ENCODE assay signal across 8 cellular contexts in genomic region chr2:42132966-42133641, GRCh38. TPM values are rescaled to one million over a fixed set of nuclear protein-coding genes. Genes with fewer than 3 reads are reported as not detected.
DNase-seq lines count a peak whose midpoint lies in the region; ATAC-seq and TF ChIP-seq lines count a peak whose summit lies in the region.

No MANE protein-coding gene starts in this region.

- peaks cover 90% of the 10 kb centered on the region for H3K4me1 Mint-ChIP-seq in activated T-helper 1 cell treated with anti-CD3 and anti-CD28 coated beads, Interleukin-12 subunit alpha, Interleukin-12 subunit beta, Interleukin-2, Interleukin-4 antibody, amounts not matched to agents 30 ng/mL and 10 ng/mL and 1 ng/mL, durations not matched to agents 14 hours and 24 hours and 36 hours (ENCODE audit: low read depth)
- peaks cover 33% of the 10 kb centered on the region for H3K4me1 Mint-ChIP-seq in neural crest cell
- H3K4me1 Mint-ChIP-seq in stimulated activated naive CD8-positive, alpha-beta T cell treated with anti-CD3 and anti-CD28 coated beads, Interleukin-15, Interleukin-2, amounts not matched to agents 100 ng/mL and 50 ng/mL, for 24 hours (ENCODE audit: low read depth): peaks cover 90% of the 10 kb centered on the region

- no peaks in the 10 kb centered on the region for H4K20me1 ChIP-seq in fibroblast of lung (ENCODE audit: control insufficient read depth, extremely low read depth, insufficient read depth, low read length)

- H3K9ac ChIP-seq in fibroblast of lung (ENCODE audit: insufficient read depth, low read length): peak overlapping the region; percentile 52

- peaks cover 0 to 49% (median 31%) of the 10 kb centered on the region in 4 donors for H3K4me1 ChIP-seq in Peyer's patch
- peaks cover 35% of the 10 kb centered on the region for H3K4me1 ChIP-seq in fibroblast of lung (ENCODE audit: control insufficient read depth, extremely low read depth, insufficient read depth, low read length)

- no peaks in the 10 kb centered on the region for H3K9me3 ChIP-seq in Peyer's patch
- H3K9me3 ChIP-seq in fibroblast of lung (ENCODE audit: control insufficient read depth, insufficient read depth, low read depth, low read length): no peaks in the 10 kb centered on the region

- peak overlapping the region; percentile 67 for H2AFZ ChIP-seq in fibroblast of lung (ENCODE audit: low read length)

- TF ChIP-seq POLR2A in Peyer's patch (IDR thresholded peaks at IDR 0.05): peak; percentile 34 to 57

- no peaks in the 10 kb centered on the region for H3K27me3 Mint-ChIP-seq in activated T-helper 1 cell treated with anti-CD3 and anti-CD28 coated beads, Interleukin-12 subunit alpha, Interleukin-12 subunit beta, Interleukin-2, Interleukin-4 antibody, amounts not matched to agents 30 ng/mL and 10 ng/mL and 1 ng/mL, durations not matched to agents 14 hours and 24 hours and 36 hours (ENCODE audit: insufficient read depth)
- peaks cover 6% of the 10 kb centered on the region for H3K27me3 Mint-ChIP-seq in neural crest cell (ENCODE audit: low read depth)
- no peaks in the 10 kb centered on the region for H3K27me3 Mint-ChIP-seq in stimulated activated naive CD8-positive, alpha-beta T cell treated with anti-CD3 and anti-CD28 coated beads, Interleukin-15, Interleukin-2, amounts not matched to agents 100 ng/mL and 50 ng/mL, for 24 hours

- H3K36me3 Mint-ChIP-seq in activated T-helper 1 cell treated with anti-CD3 and anti-CD28 coated beads, Interleukin-12 subunit alpha, Interleukin-12 subunit beta, Interleukin-2, Interleukin-4 antibody, amounts not matched to agents 30 ng/mL and 10 ng/mL and 1 ng/mL, durations not matched to agents 14 hours and 24 hours and 36 hours (ENCODE audit: low read depth): no peaks in the 10 kb centered on the region
- H3K36me3 Mint-ChIP-seq in neural crest cell (ENCODE audit: low read depth): no peaks in the 10 kb centered on the region
- H3K36me3 Mint-ChIP-seq in stimulated activated naive CD8-positive, alpha-beta T cell treated with anti-CD3 and anti-CD28 coated beads, Interleukin-15, Interleukin-2, amounts not matched to agents 100 ng/mL and 50 ng/mL, for 24 hours (ENCODE audit: low read depth): no peaks in the 10 kb centered on the region

- H3K4me2 ChIP-seq in fibroblast of lung (ENCODE audit: extremely low read depth, insufficient read depth, low read length): peak overlapping the region; percentile 76

- DNase-seq in Caki2 (ENCODE audit: low read depth) (peak; percentile 98), HT1080 (ENCODE audit: low read depth) (peak; percentile 97), Peyer's patch (peak; percentile 83 to 97 (median 93)), fibroblast of lung (ENCODE audit: low read depth in 2 of 2) (peak; percentile 96 to 99), neural crest cell (ENCODE audit: low read depth, low spot score) (peak; percentile 12)
- DNase-seq in activated T-helper 1 cell treated with anti-CD3 and anti-CD28 coated beads, Interleukin-12 subunit alpha, Interleukin-12 subunit beta, Interleukin-2, Interleukin-4 antibody, amounts not matched to agents 30 ng/mL and 10 ng/mL and 1 ng/mL, durations not matched to agents 14 hours and 24 hours and 36 hours (ENCODE audit: low spot score): peak; percentile 87

- H3K27ac Mint-ChIP-seq in activated T-helper 1 cell treated with anti-CD3 and anti-CD28 coated beads, Interleukin-12 subunit alpha, Interleukin-12 subunit beta, Interleukin-2, Interleukin-4 antibody, amounts not matched to agents 30 ng/mL and 10 ng/mL and 1 ng/mL, durations not matched to agents 14 hours and 24 hours and 36 hours: peak overlapping the region; percentile 95
- H3K27ac Mint-ChIP-seq in neural crest cell (ENCODE audit: unreplicated experiment): no peak overlapping the region
- peak overlapping the region; percentile 94 for H3K27ac Mint-ChIP-seq in stimulated activated naive CD8-positive, alpha-beta T cell treated with anti-CD3 and anti-CD28 coated beads, Interleukin-15, Interleukin-2, amounts not matched to agents 100 ng/mL and 50 ng/mL, for 24 hours

- peak; percentile 73 for ATAC-seq in GM21390 (IDR thresholded peaks at IDR 0.05; ENCODE audit: unreplicated experiment)

- H3K4me3 Mint-ChIP-seq in activated T-helper 1 cell treated with anti-CD3 and anti-CD28 coated beads, Interleukin-12 subunit alpha, Interleukin-12 subunit beta, Interleukin-2, Interleukin-4 antibody, amounts not matched to agents 30 ng/mL and 10 ng/mL and 1 ng/mL, durations not matched to agents 14 hours and 24 hours and 36 hours: peak overlapping the region; percentile 67
- H3K4me3 Mint-ChIP-seq in neural crest cell: peak overlapping the region; percentile 18
- H3K4me3 Mint-ChIP-seq in stimulated activated naive CD8-positive, alpha-beta T cell treated with anti-CD3 and anti-CD28 coated beads, Interleukin-15, Interleukin-2, amounts not matched to agents 100 ng/mL and 50 ng/mL, for 24 hours: peak overlapping the region; percentile 78

- no peak for TF ChIP-seq CTCF in Peyer's patch (IDR thresholded peaks at IDR 0.05)
- TF ChIP-seq CTCF in fibroblast of lung (conservative IDR thresholded peaks at IDR 0.05 in 1 of 2, IDR thresholded peaks at IDR 0.05 in 1 of 2; ENCODE audit: low read depth in 1 of 2, low read length in 2 of 2): no peak
- no peak for TF ChIP-seq CTCF in neural crest cell (conservative IDR thresholded peaks at IDR 0.05)

- in situ Hi-C loops in Caki2 (cut with HindIII; ENCODE audit: low pct_unique_long_range_greater_than_20kb, low sequenced_read_pairs): no loop called here

- no peaks in the 10 kb centered on the region for H3K79me2 ChIP-seq in fibroblast of lung (ENCODE audit: control insufficient read depth, insufficient read depth, low read length)

- H3K36me3 ChIP-seq in Peyer's patch: no peaks in the 10 kb centered on the region
- H3K36me3 ChIP-seq in fibroblast of lung (ENCODE audit: control insufficient read depth, insufficient read depth, low read length): no peaks in the 10 kb centered on the region

- H3K27ac ChIP-seq in Peyer's patch (peak overlapping the region; percentile 55 to 81 (median 76)), fibroblast of lung (ENCODE audit: insufficient read depth, low read length) (peak overlapping the region; percentile 91)

- H3K9me3 Mint-ChIP-seq in activated T-helper 1 cell treated with anti-CD3 and anti-CD28 coated beads, Interleukin-12 subunit alpha, Interleukin-12 subunit beta, Interleukin-2, Interleukin-4 antibody, amounts not matched to agents 30 ng/mL and 10 ng/mL and 1 ng/mL, durations not matched to agents 14 hours and 24 hours and 36 hours: no peaks in the 10 kb centered on the region
- no peaks in the 10 kb centered on the region for H3K9me3 Mint-ChIP-seq in neural crest cell
- no peaks in the 10 kb centered on the region for H3K9me3 Mint-ChIP-seq in stimulated activated naive CD8-positive, alpha-beta T cell treated with anti-CD3 and anti-CD28 coated beads, Interleukin-15, Interleukin-2, amounts not matched to agents 100 ng/mL and 50 ng/mL, for 24 hours

- H3K4me3 ChIP-seq in Peyer's patch (peak overlapping the region; percentile 2 to 27 (median 14)), fibroblast of lung (replicated peaks in 1 of 4; ENCODE audit: control extremely low read depth in 1 of 4, insufficient read depth in 1 of 4, low read depth in 3 of 4, low read length in 4 of 4) (peak overlapping the region; percentile 8 to 44 (median 27))

- intact Hi-C loops in activated T-helper 1 cell treated with anti-CD3 and anti-CD28 coated beads, Interleukin-12 subunit alpha, Interleukin-12 subunit beta, Interleukin-2, Interleukin-4 antibody, amounts not matched to agents 30 ng/mL and 10 ng/mL and 1 ng/mL, durations not matched to agents 14 hours and 24 hours and 36 hours (cut with micrococcal nuclease): loop anchor here (1.0 to 2.0 kb wide), 8 partner anchors 9 to 228 kb away; partner anchors contain the start of genes COX7A2L and EML4

- H3K27me3 ChIP-seq in Peyer's patch (no peaks in the 10 kb centered on the region), fibroblast of lung (ENCODE audit: control insufficient read depth, insufficient read depth, low read length) (no peaks in the 10 kb centered on the region)

RNA-seq across cellular contexts. Expression of gene EML4, which starts 36.0 kb away (rescaled TPM):
- 48.7 and 55.0 TPM in 2 replicates for total RNA-seq in Caki2 (2014; rRNA removed; shearing (Covaris generic); ENCODE audit: low replicate concordance)
- total RNA-seq in HT1080 (2014; rRNA removed; shearing (Covaris generic)): 29.2 and 36.8 TPM in 2 replicates
- 18.1 and 22.1 TPM in 2 replicates for polyA plus RNA-seq in HT1080 (2015; cell fraction: cytosol; rRNA removed)
- 38.9 and 39.9 TPM in 2 replicates for polyA plus RNA-seq in HT1080 (2015; cell fraction: nucleus; rRNA removed)
- 100 to 1,000 TPM in 1 of 4 donors, 10 to 100 TPM in 3; 73.7 to 115 (median 84.4) TPM for total RNA-seq in Peyer's patch
- 56.7 and 58.9 TPM in 2 replicates for total RNA-seq in activated T-helper 1 cell treated with anti-CD3 and anti-CD28 coated beads, Interleukin-12 subunit alpha, Interleukin-12 subunit beta, Interleukin-2, Interleukin-4 antibody, amounts not matched to agents 30 ng/mL and 10 ng/mL and 1 ng/mL, durations not matched to agents 14 hours and 24 hours and 36 hours
- 30.8 and 49.5 TPM in 2 replicates for total RNA-seq in fibroblast of lung
- polyA plus RNA-seq in fibroblast of lung: 62.7 and 65.4 TPM in 2 replicates
- polyA plus RNA-seq in fibroblast of lung (2012): 32.0 and 34.4 TPM in 2 replicates
- polyA minus RNA-seq in fibroblast of lung (ENCODE audit: low replicate concordance): 26.4 and 35.9 TPM in 2 replicates
- total RNA-seq in neural crest cell: 72.0 and 72.2 TPM in 2 replicates

Comparison
In these comparisons a context has a peak if more than half of its experiments do, and no peak if none do; other contexts are left out.
1. Peak in every context shown above with its lines: DNase-seq, ATAC-seq, H3K4me3 ChIP-seq and H3K27ac ChIP-seq.
2. DNase-seq: peak in every context shown above with its lines; median percentile 98 in Caki2; 98 in fibroblast of lung; 97 in HT1080; 93 in Peyer's patch; 87 in activated T-helper 1 cell treated with anti-CD3 and anti-CD28 coated beads, Interleukin-12 subunit alpha, Interleukin-12 subunit beta, Interleukin-2, Interleukin-4 antibody, amounts not matched to agents 30 ng/mL and 10 ng/mL and 1 ng/mL, durations not matched to agents 14 hours and 24 hours and 36 hours; 12 in neural crest cell.
3. H3K4me3 Mint-ChIP-seq: peak in every context shown above with its lines; median percentile 78 in stimulated activated naive CD8-positive, alpha-beta T cell treated with anti-CD3 and anti-CD28 coated beads, Interleukin-15, Interleukin-2, amounts not matched to agents 100 ng/mL and 50 ng/mL, for 24 hours; 67 in activated T-helper 1 cell treated with anti-CD3 and anti-CD28 coated beads, Interleukin-12 subunit alpha, Interleukin-12 subunit beta, Interleukin-2, Interleukin-4 antibody, amounts not matched to agents 30 ng/mL and 10 ng/mL and 1 ng/mL, durations not matched to agents 14 hours and 24 hours and 36 hours; 18 in neural crest cell.